ENCODE assay signal across 1 cellular context in genomic region chr5:91383027-91383955, GRCh38.
TF ChIP-seq lines count a peak whose summit lies in the region.

Gene ARRDC3, minus strand, starts transcription at chr5:91383317. Its CDS starts 225 bp downstream, at chr5:91383092.

TF ChIP-seq in HepG2, 621 proteins besides CTCF, POLR2A, EP300 and RAD21 (continued from another document and continues in another):
- TF ChIP-seq ARID4A (CRISPR knock-in tag; IDR thresholded peaks at IDR 0.05; ENCODE audit: borderline replicate concordance), result no peak
- no peak for TF ChIP-seq ZNF660 (CRISPR knock-in tag; IDR thresholded peaks at IDR 0.05; ENCODE audit: borderline replicate concordance, low read depth)
- peak; percentile 58; the same call in 1 of the 2 replicates for TF ChIP-seq ZSCAN29 (CRISPR knock-in tag; conservative IDR thresholded peaks at IDR 0.05)
- no peak for TF ChIP-seq TARDBP (CRISPR knock-in tag; IDR thresholded peaks at IDR 0.05)
- TF ChIP-seq ZFP41 (CRISPR knock-in tag; IDR thresholded peaks at IDR 0.05; ENCODE audit: borderline replicate concordance), result no peak
- peak; percentile 29 for TF ChIP-seq SMAD1 (CRISPR knock-in tag; IDR thresholded peaks at IDR 0.05; ENCODE audit: borderline replicate concordance, low read depth)
- TF ChIP-seq SP2 (CRISPR knock-in tag; IDR thresholded peaks at IDR 0.05), result no peak
- TF ChIP-seq, protein P1, sequence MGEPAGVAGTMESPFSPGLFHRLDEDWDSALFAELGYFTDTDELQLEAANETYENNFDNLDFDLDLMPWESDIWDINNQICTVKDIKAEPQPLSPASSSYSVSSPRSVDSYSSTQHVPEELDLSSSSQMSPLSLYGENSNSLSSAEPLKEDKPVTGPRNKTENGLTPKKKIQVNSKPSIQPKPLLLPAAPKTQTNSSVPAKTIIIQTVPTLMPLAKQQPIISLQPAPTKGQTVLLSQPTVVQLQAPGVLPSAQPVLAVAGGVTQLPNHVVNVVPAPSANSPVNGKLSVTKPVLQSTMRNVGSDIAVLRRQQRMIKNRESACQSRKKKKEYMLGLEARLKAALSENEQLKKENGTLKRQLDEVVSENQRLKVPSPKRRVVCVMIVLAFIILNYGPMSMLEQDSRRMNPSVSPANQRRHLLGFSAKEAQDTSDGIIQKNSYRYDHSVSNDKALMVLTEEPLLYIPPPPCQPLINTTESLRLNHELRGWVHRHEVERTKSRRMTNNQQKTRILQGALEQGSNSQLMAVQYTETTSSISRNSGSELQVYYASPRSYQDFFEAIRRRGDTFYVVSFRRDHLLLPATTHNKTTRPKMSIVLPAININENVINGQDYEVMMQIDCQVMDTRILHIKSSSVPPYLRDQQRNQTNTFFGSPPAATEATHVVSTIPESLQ (CRISPR knock-in tag; conservative IDR thresholded peaks at IDR 0.05), result no peak
- TF ChIP-seq, protein P2, sequence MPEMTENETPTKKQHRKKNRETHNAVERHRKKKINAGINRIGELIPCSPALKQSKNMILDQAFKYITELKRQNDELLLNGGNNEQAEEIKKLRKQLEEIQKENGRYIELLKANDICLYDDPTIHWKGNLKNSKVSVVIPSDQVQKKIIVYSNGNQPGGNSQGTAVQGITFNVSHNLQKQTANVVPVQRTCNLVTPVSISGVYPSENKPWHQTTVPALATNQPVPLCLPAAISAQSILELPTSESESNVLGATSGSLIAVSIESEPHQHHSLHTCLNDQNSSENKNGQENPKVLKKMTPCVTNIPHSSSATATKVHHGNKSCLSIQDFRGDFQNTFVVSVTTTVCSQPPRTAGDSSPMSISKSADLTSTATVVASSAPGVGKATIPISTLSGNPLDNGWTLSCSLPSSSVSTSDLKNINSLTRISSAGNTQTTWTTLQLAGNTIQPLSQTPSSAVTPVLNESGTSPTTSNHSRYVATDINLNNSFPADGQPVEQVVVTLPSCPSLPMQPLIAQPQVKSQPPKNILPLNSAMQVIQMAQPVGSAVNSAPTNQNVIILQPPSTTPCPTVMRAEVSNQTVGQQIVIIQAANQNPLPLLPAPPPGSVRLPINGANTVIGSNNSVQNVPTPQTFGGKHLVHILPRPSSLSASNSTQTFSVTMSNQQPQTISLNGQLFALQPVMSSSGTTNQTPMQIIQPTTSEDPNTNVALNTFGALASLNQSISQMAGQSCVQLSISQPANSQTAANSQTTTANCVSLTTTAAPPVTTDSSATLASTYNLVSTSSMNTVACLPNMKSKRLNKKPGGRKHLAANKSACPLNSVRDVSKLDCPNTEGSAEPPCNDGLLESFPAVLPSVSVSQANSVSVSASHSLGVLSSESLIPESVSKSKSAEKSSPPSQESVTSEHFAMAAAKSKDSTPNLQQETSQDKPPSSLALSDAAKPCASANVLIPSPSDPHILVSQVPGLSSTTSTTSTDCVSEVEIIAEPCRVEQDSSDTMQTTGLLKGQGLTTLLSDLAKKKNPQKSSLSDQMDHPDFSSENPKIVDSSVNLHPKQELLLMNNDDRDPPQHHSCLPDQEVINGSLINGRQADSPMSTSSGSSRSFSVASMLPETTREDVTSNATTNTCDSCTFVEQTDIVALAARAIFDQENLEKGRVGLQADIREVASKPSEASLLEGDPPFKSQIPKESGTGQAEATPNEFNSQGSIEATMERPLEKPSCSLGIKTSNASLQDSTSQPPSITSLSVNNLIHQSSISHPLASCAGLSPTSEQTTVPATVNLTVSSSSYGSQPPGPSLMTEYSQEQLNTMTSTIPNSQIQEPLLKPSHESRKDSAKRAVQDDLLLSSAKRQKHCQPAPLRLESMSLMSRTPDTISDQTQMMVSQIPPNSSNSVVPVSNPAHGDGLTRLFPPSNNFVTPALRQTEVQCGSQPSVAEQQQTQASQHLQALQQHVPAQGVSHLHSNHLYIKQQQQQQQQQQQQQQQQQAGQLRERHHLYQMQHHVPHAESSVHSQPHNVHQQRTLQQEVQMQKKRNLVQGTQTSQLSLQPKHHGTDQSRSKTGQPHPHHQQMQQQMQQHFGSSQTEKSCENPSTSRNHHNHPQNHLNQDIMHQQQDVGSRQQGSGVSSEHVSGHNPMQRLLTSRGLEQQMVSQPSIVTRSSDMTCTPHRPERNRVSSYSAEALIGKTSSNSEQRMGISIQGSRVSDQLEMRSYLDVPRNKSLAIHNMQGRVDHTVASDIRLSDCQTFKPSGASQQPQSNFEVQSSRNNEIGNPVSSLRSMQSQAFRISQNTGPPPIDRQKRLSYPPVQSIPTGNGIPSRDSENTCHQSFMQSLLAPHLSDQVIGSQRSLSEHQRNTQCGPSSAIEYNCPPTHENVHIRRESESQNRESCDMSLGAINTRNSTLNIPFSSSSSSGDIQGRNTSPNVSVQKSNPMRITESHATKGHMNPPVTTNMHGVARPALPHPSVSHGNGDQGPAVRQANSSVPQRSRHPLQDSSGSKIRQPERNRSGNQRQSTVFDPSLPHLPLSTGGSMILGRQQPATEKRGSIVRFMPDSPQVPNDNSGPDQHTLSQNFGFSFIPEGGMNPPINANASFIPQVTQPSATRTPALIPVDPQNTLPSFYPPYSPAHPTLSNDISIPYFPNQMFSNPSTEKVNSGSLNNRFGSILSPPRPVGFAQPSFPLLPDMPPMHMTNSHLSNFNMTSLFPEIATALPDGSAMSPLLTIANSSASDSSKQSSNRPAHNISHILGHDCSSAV (CRISPR knock-in tag; IDR thresholded peaks at IDR 0.05; ENCODE audit: borderline replicate concordance), result no peak
- no peak for TF ChIP-seq SP5 (CRISPR knock-in tag; IDR thresholded peaks at IDR 0.05; ENCODE audit: borderline replicate concordance, low read depth)
- no peak for TF ChIP-seq U2AF2 (IDR thresholded peaks at IDR 0.05; ENCODE audit: low read depth, low read length)
- TF ChIP-seq, protein P3, sequence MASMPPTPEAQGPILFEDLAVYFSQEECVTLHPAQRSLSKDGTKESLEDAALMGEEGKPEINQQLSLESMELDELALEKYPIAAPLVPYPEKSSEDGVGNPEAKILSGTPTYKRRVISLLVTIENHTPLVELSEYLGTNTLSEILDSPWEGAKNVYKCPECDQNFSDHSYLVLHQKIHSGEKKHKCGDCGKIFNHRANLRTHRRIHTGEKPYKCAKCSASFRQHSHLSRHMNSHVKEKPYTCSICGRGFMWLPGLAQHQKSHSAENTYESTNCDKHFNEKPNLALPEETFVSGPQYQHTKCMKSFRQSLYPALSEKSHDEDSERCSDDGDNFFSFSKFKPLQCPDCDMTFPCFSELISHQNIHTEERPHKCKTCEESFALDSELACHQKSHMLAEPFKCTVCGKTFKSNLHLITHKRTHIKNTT (CRISPR knock-in tag; IDR thresholded peaks at IDR 0.05), result no peak
- no peak; the same call in 1 of the 2 replicates for TF ChIP-seq MXD3 (CRISPR knock-in tag; IDR thresholded peaks at IDR 0.05)
- TF ChIP-seq SP4 (CRISPR knock-in tag; IDR thresholded peaks at IDR 0.05), result peak; percentile 68
- no peak for TF ChIP-seq ZNF510 (CRISPR knock-in tag; IDR thresholded peaks at IDR 0.05; ENCODE audit: low read depth)
- no peak for TF ChIP-seq SYNCRIP (IDR thresholded peaks at IDR 0.05; ENCODE audit: insufficient read depth, low read depth, low read length)
- peak; percentile 97 for TF ChIP-seq ZBTB14 (CRISPR knock-in tag; IDR thresholded peaks at IDR 0.05)
- TF ChIP-seq MXD4 (CRISPR knock-in tag; IDR thresholded peaks at IDR 0.05), result no peak; the same call in 1 of the 2 replicates
- no peak for TF ChIP-seq ZNF766 (CRISPR knock-in tag; IDR thresholded peaks at IDR 0.05; ENCODE audit: borderline replicate concordance)
- no peak for TF ChIP-seq REL (CRISPR knock-in tag; conservative IDR thresholded peaks at IDR 0.05)
- no peak for TF ChIP-seq ISX (CRISPR knock-in tag; conservative IDR thresholded peaks at IDR 0.05)
- TF ChIP-seq ZNF501 (CRISPR knock-in tag; IDR thresholded peaks at IDR 0.05), result peak; percentile 34; the same call in 1 of the 2 replicates
- no peak for TF ChIP-seq SKIL (CRISPR knock-in tag; IDR thresholded peaks at IDR 0.05; ENCODE audit: borderline replicate concordance)
- no peak for TF ChIP-seq ZNF451 (CRISPR knock-in tag; IDR thresholded peaks at IDR 0.05)
- TF ChIP-seq ZNF235 (CRISPR knock-in tag; IDR thresholded peaks at IDR 0.05; ENCODE audit: borderline replicate concordance), result peak; percentile 70; the same call in 1 of the 2 replicates
- TF ChIP-seq THRA (CRISPR knock-in tag; IDR thresholded peaks at IDR 0.05; ENCODE audit: borderline replicate concordance), result no peak; the same call in 1 of the 2 replicates
- TF ChIP-seq, protein P4, sequence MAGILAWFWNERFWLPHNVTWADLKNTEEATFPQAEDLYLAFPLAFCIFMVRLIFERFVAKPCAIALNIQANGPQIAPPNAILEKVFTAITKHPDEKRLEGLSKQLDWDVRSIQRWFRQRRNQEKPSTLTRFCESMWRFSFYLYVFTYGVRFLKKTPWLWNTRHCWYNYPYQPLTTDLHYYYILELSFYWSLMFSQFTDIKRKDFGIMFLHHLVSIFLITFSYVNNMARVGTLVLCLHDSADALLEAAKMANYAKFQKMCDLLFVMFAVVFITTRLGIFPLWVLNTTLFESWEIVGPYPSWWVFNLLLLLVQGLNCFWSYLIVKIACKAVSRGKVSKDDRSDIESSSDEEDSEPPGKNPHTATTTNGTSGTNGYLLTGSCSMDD (CRISPR knock-in tag; IDR thresholded peaks at IDR 0.05), result no peak
- no peak for TF ChIP-seq KLF9 (CRISPR knock-in tag; IDR thresholded peaks at IDR 0.05; ENCODE audit: low read depth)
